ENCODE assay signal across 11 cellular contexts in the genomic region with DNA sequence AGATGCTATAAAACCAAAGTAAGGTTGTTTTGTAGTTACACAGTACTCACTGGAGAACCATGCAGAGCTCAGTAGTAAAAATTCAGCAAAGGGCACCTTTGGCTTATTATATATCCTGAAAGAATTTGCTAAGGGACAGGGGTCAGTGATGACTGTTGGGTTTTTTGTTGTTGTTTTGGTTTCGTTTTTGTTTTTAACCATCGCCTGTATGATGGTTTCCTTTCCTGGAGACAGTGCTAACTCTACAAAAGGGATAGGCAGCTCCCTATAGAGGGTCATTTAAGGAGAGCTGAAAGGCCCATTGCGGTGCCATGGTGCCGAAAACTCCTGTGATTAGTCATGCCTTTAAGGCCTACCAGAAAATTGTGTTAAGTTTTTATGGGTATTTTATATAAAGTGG.
A peak's percentile ranks its signal among the peaks of the same experiment; 100 is the strongest.
DNase-seq lines count a peak whose midpoint lies in the region; ATAC-seq and TF ChIP-seq lines count a peak whose summit lies in the region.
"Had no signal": no experiment of that assay in that cellular context is flagged by ENCODE, and none has a peak within 500 bp of the region (broad histone marks: within the 10 kb centered on the region; RNA-seq: fewer than 3 reads in every experiment).

No MANE protein-coding gene starts in this region.

- H3K36me3 Mint-ChIP-seq in activated CD8-positive, alpha-beta T cell treated with anti-CD3 and anti-CD28 coated beads for 36 hours (ENCODE audit: low read depth) = no peaks in the 10 kb centered on the region

- H3K9me3 Mint-ChIP-seq in activated CD8-positive, alpha-beta T cell treated with anti-CD3 and anti-CD28 coated beads for 36 hours = no peaks in the 10 kb centered on the region

- WGBS in right cardiac atrium = 66% methylated on average over 4 of the region's 4 CpGs

- no peaks in the 10 kb centered on the region for H3K4me1 ChIP-seq in right cardiac atrium (ENCODE audit: control insufficient read depth, insufficient read depth, low read length)

- H3K27me3 ChIP-seq in right cardiac atrium (ENCODE audit: control insufficient read depth, insufficient read depth) = no peaks in the 10 kb centered on the region
- H3K27me3 ChIP-seq: neutrophil had no signal

- peaks cover 10% of the 10 kb centered on the region for H3K4me1 Mint-ChIP-seq in activated CD8-positive, alpha-beta T cell treated with anti-CD3 and anti-CD28 coated beads for 36 hours (ENCODE audit: low read depth)

- CTCF ChIA-PET in activated CD8-positive, alpha-beta T cell treated with anti-CD3 and anti-CD28 coated beads for 36 hours (lab: Charles Lee) = no interaction called here

- no peaks in the 10 kb centered on the region for H3K27me3 Mint-ChIP-seq in activated CD8-positive, alpha-beta T cell treated with anti-CD3 and anti-CD28 coated beads for 36 hours

- H3K27ac ChIP-seq in right cardiac atrium (ENCODE audit: low read length) = no peak overlapping the region
- H3K27ac ChIP-seq: neutrophil had no signal

- H3K9me3 ChIP-seq in right cardiac atrium (ENCODE audit: control insufficient read depth, low read length) = no peaks in the 10 kb centered on the region
- H3K9me3 ChIP-seq: neutrophil had no signal

- no peak for TF ChIP-seq CTCF in activated CD8-positive, alpha-beta T cell treated with anti-CD3 and anti-CD28 coated beads for 36 hours (IDR thresholded peaks at IDR 0.05)

- intact Hi-C loops in activated CD8-positive, alpha-beta T cell treated with anti-CD3 and anti-CD28 coated beads for 36 hours (cut with micrococcal nuclease) = no loop called here
- intact Hi-C loops in right cardiac atrium (cut with DNase I) (loop anchor here (5.0 kb wide), 2 partner anchors 253 to 633 kb away; no protein-coding TSS in a partner anchor), posterior vena cava (cut with DNase I) (loop anchor here (5.0 to 10.0 kb wide), 2 partner anchors 631 to 633 kb away; no protein-coding TSS in a partner anchor)

- peak; percentile 15 for DNase-seq in ELR (ENCODE audit: low read depth)
- DNase-seq in activated CD8-positive, alpha-beta T cell treated with anti-CD3 and anti-CD28 coated beads for 36 hours = no peak
- no peak for DNase-seq in NCI-H524 (lab: John Stamatoyannopoulos, UW)
- DNase-seq in right cardiac atrium = no peak
- DNase-seq in epidermal melanocyte (ENCODE audit: insufficient read length, low spot score) = no peak
- no peak for DNase-seq in posterior vena cava (ENCODE audit: low spot score)
- DNase-seq: activated CD4-positive, alpha-beta T cell treated with anti-CD3 and anti-CD28 coated beads for 1 hour; NCI-H1105 had no signal

- ATAC-seq in GM19452 (IDR thresholded peaks at IDR 0.05; ENCODE audit: unreplicated experiment) (peak; percentile 83), HG03066 (IDR thresholded peaks at IDR 0.05; ENCODE audit: low read depth, unreplicated experiment) (peak; percentile 88), right cardiac atrium (no peak)
- peak; percentile 66 for ATAC-seq in activated CD8-positive, alpha-beta T cell treated with anti-CD3 and anti-CD28 coated beads for 36 hours

- H3K27ac Mint-ChIP-seq in activated CD8-positive, alpha-beta T cell treated with anti-CD3 and anti-CD28 coated beads for 36 hours = no peak overlapping the region

- no peak overlapping the region for H3K4me3 Mint-ChIP-seq in activated CD8-positive, alpha-beta T cell treated with anti-CD3 and anti-CD28 coated beads for 36 hours

- H3K4me3 ChIP-seq in right cardiac atrium (ENCODE audit: low read length) = no peak overlapping the region

- POLR2A ChIA-PET in activated CD8-positive, alpha-beta T cell treated with anti-CD3 and anti-CD28 coated beads for 36 hours (lab: Charles Lee) = no interaction called here

Comparison
In these comparisons a context has a peak if more than half of its experiments do, and no peak if none do; other contexts are left out.
1. ATAC-seq: peak in GM19452 (single experiment), HG03066 (single experiment) and activated CD8-positive, alpha-beta T cell treated with anti-CD3 and anti-CD28 coated beads for 36 hours (single experiment); none in right cardiac atrium (0 of 2).